8 cellular contexts compared by ENCODE assay signal in genomic region chr10:110209926-110210662, GRCh38. TPM values are rescaled to one million over a fixed set of nuclear protein-coding genes. Genes with fewer than 3 reads are reported as not detected.
DNase-seq lines count a peak whose midpoint lies in the region; ATAC-seq and TF ChIP-seq lines count a peak whose summit lies in the region.

No MANE protein-coding gene starts in this region.

- peaks cover 1 to 11% of the 10 kb centered on the region in 2 donors for H3K36me3 Mint-ChIP-seq in activated T-cell treated with anti-CD3 and anti-CD28 coated beads, Interleukin-2, amount 50 U/mL, for 72 hours (ENCODE audit: insufficient read depth in 2 of 2)
- H3K36me3 Mint-ChIP-seq in natural killer cell treated with Interleukin-12 subunit alpha and Interleukin-12 subunit beta and Interleukin-15 and Interleukin-18, amount 100 ng/mL, for 72 hours = no peaks in the 10 kb centered on the region

- H3K27me3 ChIP-seq in MG63 = no peaks in the 10 kb centered on the region

- H3K9me3 ChIP-seq in MG63 = no peaks in the 10 kb centered on the region

- H3K9me3 Mint-ChIP-seq in activated T-cell treated with anti-CD3 and anti-CD28 coated beads, Interleukin-2, amount 50 U/mL, for 72 hours = no peaks in the 10 kb centered on the region
- H3K9me3 Mint-ChIP-seq in natural killer cell treated with Interleukin-12 subunit alpha and Interleukin-12 subunit beta and Interleukin-15 and Interleukin-18, amount 100 ng/mL, for 72 hours = no peaks in the 10 kb centered on the region

- TF ChIP-seq CTCF in fibroblast of pulmonary artery (IDR thresholded peaks at IDR 0.05; ENCODE audit: low read length, missing control alignments) = no peak

- H3K4me1 Mint-ChIP-seq in activated T-cell treated with anti-CD3 and anti-CD28 coated beads, Interleukin-2, amount 50 U/mL, for 72 hours (ENCODE audit: low read depth) = peaks cover 44% of the 10 kb centered on the region
- peaks cover 40 to 59% of the 10 kb centered on the region in 2 donors for H3K4me1 Mint-ChIP-seq in natural killer cell treated with Interleukin-12 subunit alpha and Interleukin-12 subunit beta and Interleukin-15 and Interleukin-18, amount 100 ng/mL, for 72 hours (ENCODE audit: low read depth in 2 of 2)

- H3K4me3 ChIP-seq in MG63 (peak overlapping the region; percentile 61), fibroblast of pulmonary artery (replicated peaks; ENCODE audit: low read depth, low read length) (peak overlapping the region; percentile 80)

- peak overlapping the region; percentile 96 for H3K4me3 Mint-ChIP-seq in activated T-cell treated with anti-CD3 and anti-CD28 coated beads, Interleukin-2, amount 50 U/mL, for 72 hours
- H3K4me3 Mint-ChIP-seq in natural killer cell treated with Interleukin-12 subunit alpha and Interleukin-12 subunit beta and Interleukin-15 and Interleukin-18, amount 100 ng/mL, for 72 hours = peak overlapping the region; percentile 93

- H3K36me3 ChIP-seq in MG63 = no peaks in the 10 kb centered on the region

- peaks cover 13% of the 10 kb centered on the region for H3K27me3 Mint-ChIP-seq in activated T-cell treated with anti-CD3 and anti-CD28 coated beads, Interleukin-2, amount 50 U/mL, for 72 hours (ENCODE audit: low read depth)
- H3K27me3 Mint-ChIP-seq in natural killer cell treated with Interleukin-12 subunit alpha and Interleukin-12 subunit beta and Interleukin-15 and Interleukin-18, amount 100 ng/mL, for 72 hours = peaks cover 37 to 41% of the 10 kb centered on the region in 2 donors

- peak; percentile 22 to 29 for ATAC-seq in activated T-cell treated with anti-CD3 and anti-CD28 coated beads, Interleukin-2, amount 50 U/mL, for 72 hours (replicated peaks in 1 of 2)
- peak; percentile 51 to 56 for ATAC-seq in natural killer cell treated with Interleukin-12 subunit alpha and Interleukin-12 subunit beta and Interleukin-15 and Interleukin-18, amount 100 ng/mL, for 72 hours
- ATAC-seq in GM19455 (IDR thresholded peaks at IDR 0.05; ENCODE audit: unreplicated experiment) = no peak

- H3K27ac Mint-ChIP-seq in activated T-cell treated with anti-CD3 and anti-CD28 coated beads, Interleukin-2, amount 50 U/mL, for 72 hours = peak overlapping the region; percentile 91
- peak overlapping the region; percentile 77 to 91 for H3K27ac Mint-ChIP-seq in natural killer cell treated with Interleukin-12 subunit alpha and Interleukin-12 subunit beta and Interleukin-15 and Interleukin-18, amount 100 ng/mL, for 72 hours

- DNase-seq in DMS53 (lab: John Stamatoyannopoulos, UW) (peak; percentile 81), MG63 (peak; percentile 30), fibroblast of pulmonary artery (ENCODE audit: low read depth) (peak; percentile 25), ureter (ENCODE audit: low spot score) (peak; percentile 64), H4 (ENCODE audit: low spot score) (no peak)
- DNase-seq in activated T-cell treated with anti-CD3 and anti-CD28 coated beads, Interleukin-2, amount 50 U/mL, for 72 hours = peak; percentile 59 to 70
- DNase-seq in natural killer cell treated with Interleukin-12 subunit alpha and Interleukin-12 subunit beta and Interleukin-15 and Interleukin-18, amount 100 ng/mL, for 72 hours (ENCODE audit: low spot score) = peak; percentile 65

RNA-seq across cellular contexts. Expression of gene MXI1, which starts 2.7 kb away (rescaled TPM):
- 13.0 and 15.7 TPM in 2 replicates for total RNA-seq in MG63 (2014; rRNA removed; shearing (Covaris generic); ENCODE audit: low replicate concordance)
- 10 to 100 TPM; 19.4 to 36.8 TPM for total RNA-seq in activated T-cell treated with anti-CD3 and anti-CD28 coated beads, Interleukin-2, amount 50 U/mL, for 72 hours
- total RNA-seq in natural killer cell treated with Interleukin-12 subunit alpha and Interleukin-12 subunit beta and Interleukin-15 and Interleukin-18, amount 100 ng/mL, for 72 hours = 1 to 10 TPM; 6.4 to 7.3 TPM
- total RNA-seq in ureter = 34.0 TPM
- 16.7 and 17.4 TPM in 2 replicates for total RNA-seq in H4 (2014; rRNA removed; shearing (Covaris generic))
